In the genomic region with DNA sequence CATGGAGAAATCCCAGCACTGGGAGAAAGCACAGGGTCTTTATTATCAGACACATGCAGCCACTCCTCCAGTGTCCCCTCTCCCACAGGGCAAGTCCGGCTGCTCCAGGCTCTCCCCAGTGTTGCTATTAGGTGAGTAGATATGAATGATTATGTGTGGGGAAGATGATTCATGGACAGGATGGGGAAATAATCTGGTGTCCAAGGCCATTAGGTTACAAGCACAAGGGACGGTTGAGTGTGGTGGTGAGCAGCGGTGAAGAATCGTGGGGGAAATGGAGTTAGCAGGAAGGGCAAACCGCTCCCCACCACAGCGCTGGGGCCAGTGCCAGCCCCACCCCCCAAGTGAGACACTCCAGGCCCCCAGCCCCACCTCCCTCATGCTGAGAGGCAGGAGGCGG, we compare ENCODE assay signal across 18 cellular contexts. TPM values are rescaled to one million over a fixed set of nuclear protein-coding genes. Genes with fewer than 3 reads are reported as not detected.
"Had no signal": no experiment of that assay in that cellular context is flagged by ENCODE, and none has a peak within 500 bp of the region (broad histone marks: within the 10 kb centered on the region; RNA-seq: fewer than 3 reads in every experiment).

No MANE protein-coding gene starts in this region.

- DNase-seq: activated CD4-positive, alpha-beta memory T cell treated with anti-CD3 and anti-CD28 coated beads, Interleukin-2, amount 10 ng/mL, durations not matched to agents 7 days and 5 days; activated gamma-delta T cell; activated T-cell treated with anti-CD3 and anti-CD28 coated beads, Interleukin-2, amount 50 U/mL, for 48 hours; heart right ventricle; islet precursor cell; left ventricle myocardium inferior; psoas muscle; right lobe of liver; stimulated activated CD8-positive, alpha-beta memory T cell treated with anti-CD3 and anti-CD28 coated beads, Interleukin-4, amount 100 ng/mL, for 48 hours; testis; upper lobe of right lung had no signal

- H3K4me1 ChIP-seq: heart right ventricle, left ventricle myocardium inferior, psoas muscle, right lobe of liver, testis, upper lobe of right lung had no signal

- FAIRE-seq: colon, endothelial cell of umbilical vein, frontal cortex had no signal

- H3K27ac ChIP-seq: heart right ventricle, left ventricle myocardium inferior, psoas muscle, right lobe of liver, testis, upper lobe of right lung, VCaP had no signal

- H3K9me3 ChIP-seq: heart right ventricle, left ventricle myocardium inferior, psoas muscle, right lobe of liver, testis, upper lobe of right lung had no signal

- H3K4me3 ChIP-seq: heart right ventricle, left ventricle myocardium inferior, psoas muscle, right lobe of liver, testis, upper lobe of right lung had no signal

- ATAC-seq: heart right ventricle, psoas muscle, right lobe of liver, upper lobe of right lung had no signal

- H3K27me3 ChIP-seq: right lobe of liver, testis, upper lobe of right lung had no signal

- H3K36me3 ChIP-seq: heart right ventricle, left ventricle myocardium inferior, right lobe of liver, upper lobe of right lung had no signal

RNA-seq across cellular contexts. Expression of gene CD177, which starts 19.0 kb away (rescaled TPM):
- total RNA-seq: activated CD4-positive, alpha-beta memory T cell treated with anti-CD3 and anti-CD28 coated beads, Interleukin-2, amount 10 ng/mL, durations not matched to agents 7 days and 5 days; osteoblast had no signal
- polyA plus RNA-seq: endothelial cell of umbilical vein, neural cell had no signal

RNA-seq across cellular contexts. Expression of gene TEX101, which starts 42.2 kb away (rescaled TPM):
- total RNA-seq: activated CD4-positive, alpha-beta memory T cell treated with anti-CD3 and anti-CD28 coated beads, Interleukin-2, amount 10 ng/mL, durations not matched to agents 7 days and 5 days; endothelial cell of umbilical vein; frontal cortex; heart right ventricle; left ventricle myocardium inferior; mesenteric fat pad; osteoblast; psoas muscle; right lobe of liver; upper lobe of right lung had no signal
- polyA plus RNA-seq: endothelial cell of umbilical vein, heart right ventricle, neural cell, psoas muscle had no signal
